22 cellular contexts compared by ENCODE assay signal in the genomic region with DNA sequence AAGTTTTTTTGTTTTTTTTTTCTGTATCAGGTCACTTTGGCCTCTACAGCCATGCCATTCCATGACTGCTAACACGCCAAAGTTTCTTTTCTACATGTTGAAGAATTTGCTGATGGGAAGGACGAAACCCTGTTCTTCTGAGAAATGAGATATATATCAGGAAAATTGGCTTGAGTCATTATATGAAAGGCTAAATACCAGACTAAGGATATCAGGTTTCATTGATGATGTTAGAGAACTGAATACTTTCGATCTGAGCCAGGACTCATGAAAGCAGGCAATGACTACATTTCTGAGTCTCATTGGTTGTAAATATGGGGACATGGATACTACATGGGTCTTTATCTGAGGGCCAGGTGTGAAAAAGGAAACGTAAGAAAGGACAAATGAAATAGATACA.
DNase-seq lines count a peak whose midpoint lies in the region; ATAC-seq, FAIRE-seq and TF ChIP-seq lines count a peak whose summit lies in the region.
"Had no signal": no experiment of that assay in that cellular context is flagged by ENCODE, and none has a peak within 500 bp of the region (broad histone marks: within the 10 kb centered on the region; RNA-seq: fewer than 3 reads in every experiment).

No MANE protein-coding gene starts in this region.

- no peaks in the 10 kb centered on the region for H3K27me3 Mint-ChIP-seq in activated naive CD4-positive, alpha-beta T cell treated with anti-CD3 and anti-CD28 coated beads, Interleukin-2, amount 10 ng/mL, durations not matched to agents 7 days and 5 days
- no peaks in the 10 kb centered on the region for H3K27me3 Mint-ChIP-seq in type B pancreatic cell
- H3K27me3 Mint-ChIP-seq: activated B cell treated with CpG ODN at 0.5 μM for 24 hours; natural killer cell treated with Interleukin-12 subunit alpha and Interleukin-12 subunit beta and Interleukin-15 and Interleukin-18, amount 100 ng/mL, for 72 hours had no signal

- no peak for TF ChIP-seq POLR2A in A549 (IDR thresholded peaks at IDR 0.05; ENCODE audit: low read length)

- H3K9me3 Mint-ChIP-seq in activated naive CD4-positive, alpha-beta T cell treated with anti-CD3 and anti-CD28 coated beads, Interleukin-2, amount 10 ng/mL, durations not matched to agents 7 days and 5 days: peaks cover under 1% of the 10 kb centered on the region
- peaks cover 5% of the 10 kb centered on the region for H3K9me3 Mint-ChIP-seq in type B pancreatic cell

- H3K27ac ChIP-seq in A549 (no peak overlapping the region), GM23248 (no peak overlapping the region), RWPE2 (ENCODE audit: poor library complexity, severe bottlenecking) (peak overlapping the region; percentile 25)
- H3K27ac ChIP-seq: stomach had no signal

- H3K27me3 ChIP-seq in GM23248 (replicated peaks; ENCODE audit: insufficient read depth) (no peaks in the 10 kb centered on the region), RWPE2 (ENCODE audit: insufficient read depth, poor library complexity, severe bottlenecking) (no peaks in the 10 kb centered on the region)
- H3K27me3 ChIP-seq: stomach had no signal

- H3K9me3 ChIP-seq in A549 (peaks cover 13% of the 10 kb centered on the region; the same call in 1 of the 3 replicates), GM23248 (ENCODE audit: low read depth) (no peaks in the 10 kb centered on the region), RWPE2 (ENCODE audit: severe bottlenecking) (no peaks in the 10 kb centered on the region)

- H3K9me2 ChIP-seq in GM23248 (ENCODE audit: insufficient read depth): no peaks in the 10 kb centered on the region

- TF ChIP-seq RAD21 in A549 (conservative IDR thresholded peaks at IDR 0.05 in 1 of 2, IDR thresholded peaks at IDR 0.05 in 1 of 2): no peak

- POLR2A ChIA-PET in A549 (lab: Yijun Ruan, JAX): no interaction called here

- FAIRE-seq in A549 (lab: Jason Lieb, UNC): peak; percentile 13
- FAIRE-seq: colon, islet of Langerhans had no signal

- in situ Hi-C loops in GM23248 (cut with MboI): no loop called here

- no peaks in the 10 kb centered on the region for H3K36me3 ChIP-seq in GM23248 (ENCODE audit: low read depth)
- no peaks in the 10 kb centered on the region for H3K36me3 ChIP-seq in RWPE2 (ENCODE audit: low read depth)
- H3K36me3 ChIP-seq: stomach had no signal

- CTCF ChIA-PET in A549 (lab: Yijun Ruan, JAX): no interaction called here
- CTCF ChIA-PET in activated naive CD4-positive, alpha-beta T cell treated with anti-CD3 and anti-CD28 coated beads, Interleukin-2, amount 10 ng/mL, durations not matched to agents 7 days and 5 days (lab: Charles Lee): no interaction called here

- TF ChIP-seq EP300 in A549 (IDR thresholded peaks at IDR 0.05): no peak

- H3K4me2 ChIP-seq in A549: no peak overlapping the region
- no peak overlapping the region for H3K4me2 ChIP-seq in GM23248 (ENCODE audit: unreplicated experiment)

- no peaks in the 10 kb centered on the region for H3K36me3 Mint-ChIP-seq in activated naive CD4-positive, alpha-beta T cell treated with anti-CD3 and anti-CD28 coated beads, Interleukin-2, amount 10 ng/mL, durations not matched to agents 7 days and 5 days
- no peaks in the 10 kb centered on the region for H3K36me3 Mint-ChIP-seq in type B pancreatic cell

- H4K20me1 ChIP-seq in GM23248 (ENCODE audit: insufficient read depth): no peaks in the 10 kb centered on the region

- H3K79me2 ChIP-seq in GM23248 (ENCODE audit: insufficient read depth): no peaks in the 10 kb centered on the region

- no peak overlapping the region for H2AFZ ChIP-seq in GM23248

- no peak overlapping the region for H3K4me3 Mint-ChIP-seq in activated naive CD4-positive, alpha-beta T cell treated with anti-CD3 and anti-CD28 coated beads, Interleukin-2, amount 10 ng/mL, durations not matched to agents 7 days and 5 days
- no peak overlapping the region for H3K4me3 Mint-ChIP-seq in type B pancreatic cell
- H3K4me3 Mint-ChIP-seq: activated B cell treated with CpG ODN at 0.5 μM for 24 hours; natural killer cell treated with Interleukin-12 subunit alpha and Interleukin-12 subunit beta and Interleukin-15 and Interleukin-18, amount 100 ng/mL, for 72 hours; T-helper 1 cell treated with Interleukin-12 subunit alpha and Interleukin-12 subunit beta and Interleukin-4 antibody, amounts not matched to agents 30 μg/mL and 1 μg/mL, for 36 hours had no signal

- no peak for TF ChIP-seq CTCF in A549 (IDR thresholded peaks at IDR 0.05)
- no peak for TF ChIP-seq CTCF in RWPE2 (IDR thresholded peaks at IDR 0.05; ENCODE audit: poor library complexity, severe bottlenecking)
- no peak for TF ChIP-seq CTCF in fibroblast of mammary gland (conservative IDR thresholded peaks at IDR 0.05; ENCODE audit: control insufficient read depth, insufficient read depth, low read depth, low read length)
- no peak for TF ChIP-seq CTCF in type B pancreatic cell (conservative IDR thresholded peaks at IDR 0.05)

- no peak for ATAC-seq in A549
- ATAC-seq in RWPE2 (ENCODE audit: low read depth): peak; percentile 86
- no peak for ATAC-seq in GM21825 (IDR thresholded peaks at IDR 0.05; ENCODE audit: unreplicated experiment)
- ATAC-seq: HCT116; natural killer cell treated with Interleukin-12 subunit alpha and Interleukin-12 subunit beta and Interleukin-15 and Interleukin-18, amount 100 ng/mL, for 72 hours had no signal

- WGBS in A549 (ENCODE audit: missing lambda C conversion rate): 75% methylated on average over 4 of the region's 4 CpGs
- 64 to 69% methylated on average over 4 of the region's 4 CpGs for WGBS in GM23248 (ENCODE audit: low coverage in 1 of 2, low lambda C conversion rate in 2 of 2, missing lambda C conversion rate in 2 of 2), 2 experiments

- 0 out of 2 replicates have a peak, but pooled peaks cover 16% of the 10 kb centered on the region for H3F3A ChIP-seq in GM23248 (ENCODE audit: insufficient read depth)

- no peak overlapping the region for H3K4me3 ChIP-seq in A549
- H3K4me3 ChIP-seq in GM23248: no peak overlapping the region
- no peak overlapping the region for H3K4me3 ChIP-seq in RWPE2 (ENCODE audit: severe bottlenecking)
- no peak overlapping the region for H3K4me3 ChIP-seq in fibroblast of mammary gland (ENCODE audit: control insufficient read depth, low read depth, low read length)
- H3K4me3 ChIP-seq: stomach had no signal

- DNase-seq in A549 (ENCODE audit: low read depth in 1 of 2, low spot score in 1 of 2): no peak
- DNase-seq in GM23248: peak; percentile 69
- DNase-seq in RWPE2 (ENCODE audit: low spot score): no peak
- peak; percentile 70 for DNase-seq in fibroblast of mammary gland (ENCODE audit: low read depth)
- no peak for DNase-seq in activated naive CD4-positive, alpha-beta T cell treated with anti-CD3 and anti-CD28 coated beads, Interleukin-2, amount 10 ng/mL, durations not matched to agents 7 days and 5 days
- DNase-seq in DMS 273 treated with DMSO at 0.1 percent for 48 hours (lab: John Stamatoyannopoulos, UW): no peak
- no peak for DNase-seq in type B pancreatic cell (ENCODE audit: extremely low spot score, unreplicated experiment)
- DNase-seq: activated B cell treated with CpG ODN at 0.5 μM for 24 hours, anterior cingulate cortex, COR-L47, GDM1, MM.1S, NCI-H187 treated with DMSO at 0.1 percent for 48 hours, NCI-H774, retina, stomach had no signal

- H3K4me1 Mint-ChIP-seq in activated naive CD4-positive, alpha-beta T cell treated with anti-CD3 and anti-CD28 coated beads, Interleukin-2, amount 10 ng/mL, durations not matched to agents 7 days and 5 days: no peaks in the 10 kb centered on the region
- H3K4me1 Mint-ChIP-seq in type B pancreatic cell (ENCODE audit: unreplicated experiment): peaks cover 9% of the 10 kb centered on the region
- H3K4me1 Mint-ChIP-seq: activated B cell treated with CpG ODN at 0.5 μM for 24 hours had no signal

- H3K27ac Mint-ChIP-seq in activated naive CD4-positive, alpha-beta T cell treated with anti-CD3 and anti-CD28 coated beads, Interleukin-2, amount 10 ng/mL, durations not matched to agents 7 days and 5 days: no peak overlapping the region
- no peak overlapping the region for H3K27ac Mint-ChIP-seq in type B pancreatic cell
- H3K27ac Mint-ChIP-seq: activated B cell treated with CpG ODN at 0.5 μM for 24 hours; natural killer cell treated with Interleukin-12 subunit alpha and Interleukin-12 subunit beta and Interleukin-15 and Interleukin-18, amount 100 ng/mL, for 72 hours; T-helper 1 cell treated with Interleukin-12 subunit alpha and Interleukin-12 subunit beta and Interleukin-4 antibody, amounts not matched to agents 30 μg/mL and 1 μg/mL, for 36 hours had no signal

- H3K9ac ChIP-seq in GM23248: no peak overlapping the region

- no peaks in the 10 kb centered on the region for H3K4me1 ChIP-seq in A549
- H3K4me1 ChIP-seq in GM23248 (ENCODE audit: insufficient read depth): peaks cover 18% of the 10 kb centered on the region
- H3K4me1 ChIP-seq in RWPE2 (ENCODE audit: insufficient read depth, poor library complexity, severe bottlenecking): peaks cover 8% of the 10 kb centered on the region

TF ChIP-seq in A549, 52 proteins besides CTCF, POLR2A, EP300 and RAD21 (continues in another document):
- TF ChIP-seq, protein P1, sequence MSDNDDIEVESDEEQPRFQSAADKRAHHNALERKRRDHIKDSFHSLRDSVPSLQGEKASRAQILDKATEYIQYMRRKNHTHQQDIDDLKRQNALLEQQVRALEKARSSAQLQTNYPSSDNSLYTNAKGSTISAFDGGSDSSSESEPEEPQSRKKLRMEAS (IDR thresholded peaks at IDR 0.05): no peak
- TF ChIP-seq PHF8 (IDR thresholded peaks at IDR 0.05; ENCODE audit: borderline replicate concordance, low read depth) (no peak), FOSB (CRISPR knock-in tag; IDR thresholded peaks at IDR 0.05) (no peak), RCOR1 (IDR thresholded peaks at IDR 0.05; ENCODE audit: low read depth, low read length) (no peak), CBX8 (IDR thresholded peaks at IDR 0.05) (no peak)
- TF ChIP-seq, protein P2, sequence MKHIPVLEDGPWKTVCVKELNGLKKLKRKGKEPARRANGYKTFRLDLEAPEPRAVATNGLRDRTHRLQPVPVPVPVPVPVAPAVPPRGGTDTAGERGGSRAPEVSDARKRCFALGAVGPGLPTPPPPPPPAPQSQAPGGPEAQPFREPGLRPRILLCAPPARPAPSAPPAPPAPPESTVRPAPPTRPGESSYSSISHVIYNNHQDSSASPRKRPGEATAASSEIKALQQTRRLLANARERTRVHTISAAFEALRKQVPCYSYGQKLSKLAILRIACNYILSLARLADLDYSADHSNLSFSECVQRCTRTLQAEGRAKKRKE (CRISPR knock-in tag; IDR thresholded peaks at IDR 0.05; ENCODE audit: low read depth): no peak

Comparison
In these comparisons a context has a peak if more than half of its experiments do, and no peak if none do; other contexts are left out.
1. DNase-seq: peak in GM23248 (single experiment) and fibroblast of mammary gland (single experiment); none in A549 (0 of 2), RWPE2 (single experiment), activated naive CD4-positive, alpha-beta T cell treated with anti-CD3 and anti-CD28 coated beads, Interleukin-2, amount 10 ng/mL, durations not matched to agents 7 days and 5 days (single experiment), DMS 273 treated with DMSO at 0.1 percent for 48 hours (single experiment) and type B pancreatic cell (single experiment).